In the genomic region with DNA sequence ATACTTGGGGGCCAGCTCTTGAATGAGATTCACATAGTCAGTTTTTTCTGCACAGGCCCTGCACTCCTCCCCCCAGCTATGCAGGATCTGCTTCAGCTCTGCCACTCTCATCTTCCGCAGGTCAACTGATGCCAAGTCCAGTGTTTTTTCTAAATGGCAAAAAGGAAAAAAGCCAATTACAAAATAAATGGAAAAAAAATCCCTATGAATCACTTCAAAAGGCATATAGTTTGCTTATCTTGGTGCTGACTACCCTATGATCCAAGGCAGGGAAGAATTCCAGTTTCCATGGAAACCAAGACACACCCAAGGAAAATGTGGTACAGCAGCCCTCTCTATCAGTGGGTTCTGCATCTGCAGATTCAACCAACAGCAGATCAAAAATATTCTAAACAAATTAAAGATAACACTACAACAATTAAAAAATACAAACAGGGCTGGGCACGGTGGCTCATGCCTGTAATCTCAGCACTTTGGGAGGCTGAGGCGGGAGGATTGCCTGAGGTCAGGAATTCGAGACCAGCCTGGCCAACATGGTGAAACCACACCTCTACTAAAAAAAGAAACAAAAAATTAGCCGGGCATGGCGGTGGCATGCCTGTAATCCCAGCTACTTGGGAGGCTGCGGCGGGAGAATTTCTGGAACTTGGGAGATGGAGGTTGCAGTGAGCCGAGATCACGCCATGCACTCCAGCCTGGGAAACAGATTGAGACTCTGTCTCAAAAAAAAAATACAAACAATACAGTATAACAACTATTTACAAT, we compare ENCODE assay signal across 15 cellular contexts. TPM values are rescaled to one million over a fixed set of nuclear protein-coding genes. Genes with fewer than 3 reads are reported as not detected.
A peak's percentile ranks its signal among the peaks of the same experiment; 100 is the strongest.
DNase-seq lines count a peak whose midpoint lies in the region; ATAC-seq, FAIRE-seq and TF ChIP-seq lines count a peak whose summit lies in the region.
"Had no signal": no experiment of that assay in that cellular context is flagged by ENCODE, and none has a peak within 500 bp of the region (broad histone marks: within the 10 kb centered on the region; RNA-seq: fewer than 3 reads in every experiment).

No MANE protein-coding gene starts in this region.

- peaks cover 11% of the 10 kb centered on the region for H3K4me1 ChIP-seq in keratinocyte (ENCODE audit: control insufficient read depth, extremely low read depth, insufficient read depth, low read length)

- H3K27me3 Mint-ChIP-seq in HFFc6 (ENCODE audit: insufficient read depth) = 0 out of 2 replicates have a peak, but pooled peaks cover under 1% of the 10 kb centered on the region
- H3K27me3 Mint-ChIP-seq: activated naive CD8-positive, alpha-beta T cell; natural killer cell treated with Interleukin-12 subunit alpha and Interleukin-12 subunit beta and Interleukin-15 and Interleukin-18, amount 100 ng/mL, for 72 hours had no signal

- H3K4me1 Mint-ChIP-seq in HFFc6 (ENCODE audit: low read depth) = peaks cover 37% of the 10 kb centered on the region

- H2AFZ ChIP-seq in keratinocyte (ENCODE audit: control insufficient read depth, low read length) = no peak overlapping the region

- H3K9me3 ChIP-seq in keratinocyte (ENCODE audit: control insufficient read depth, low read depth, low read length) = no peaks in the 10 kb centered on the region
- H3K9me3 ChIP-seq: BLaER1 had no signal

- H3K9ac ChIP-seq in keratinocyte (ENCODE audit: control insufficient read depth, extremely low read depth, insufficient read depth, low read length) = no peak overlapping the region
- H3K9ac ChIP-seq: BLaER1 had no signal

- no peaks in the 10 kb centered on the region for H3K27me3 ChIP-seq in keratinocyte (ENCODE audit: control insufficient read depth, extremely low read depth, insufficient read depth, low read length)
- H3K27me3 ChIP-seq: BLaER1 had no signal

- H3K9me1 ChIP-seq in keratinocyte (ENCODE audit: control insufficient read depth, extremely low read depth, insufficient read depth, low read length) = no peaks in the 10 kb centered on the region

- no peak overlapping the region for H3K4me2 ChIP-seq in keratinocyte (ENCODE audit: control insufficient read depth, extremely low read depth, insufficient read depth, low read depth, low read length)
- H3K4me2 ChIP-seq: BLaER1 had no signal

- POLR2A ChIA-PET in AG04449 (lab: Yijun Ruan, JAX) = no interaction called here

- FAIRE-seq in keratinocyte (lab: Jason Lieb, UNC) = peak; percentile 26

- H3K27ac Mint-ChIP-seq in HFFc6 = peak overlapping the region; percentile 94
- H3K27ac Mint-ChIP-seq: activated CD8-positive, alpha-beta T cell treated with anti-CD3 and anti-CD28 coated beads, Interleukin-2, amount 10 ng/mL, durations not matched to agents 7 days and 5 days; activated naive CD8-positive, alpha-beta T cell; natural killer cell treated with Interleukin-12 subunit alpha and Interleukin-12 subunit beta and Interleukin-15 and Interleukin-18, amount 100 ng/mL, for 72 hours had no signal

- no peaks in the 10 kb centered on the region for H3K9me3 Mint-ChIP-seq in HFFc6
- H3K9me3 Mint-ChIP-seq: natural killer cell treated with Interleukin-12 subunit alpha and Interleukin-12 subunit beta and Interleukin-15 and Interleukin-18, amount 100 ng/mL, for 72 hours had no signal

- no peak for TF ChIP-seq CTCF in AG04449 (IDR thresholded peaks at IDR 0.05; ENCODE audit: insufficient read depth, low read length, missing control alignments)
- no peak for TF ChIP-seq CTCF in HFFc6 (IDR thresholded peaks at IDR 0.05)
- TF ChIP-seq CTCF in keratinocyte (optimal IDR thresholded peaks at IDR 0.05 in 1 of 3, IDR thresholded peaks at IDR 0.05 in 1 of 3, conservative IDR thresholded peaks at IDR 0.05 in 1 of 3; ENCODE audit: extremely low read depth in 1 of 3, insufficient read depth in 2 of 3, low read length in 3 of 3) = no peak

- no peaks in the 10 kb centered on the region for H4K20me1 ChIP-seq in keratinocyte (ENCODE audit: control insufficient read depth, extremely low read depth, insufficient read depth, low read length)
- H4K20me1 ChIP-seq: BLaER1 had no signal

- H3K36me3 Mint-ChIP-seq in HFFc6 (ENCODE audit: low read depth) = no peaks in the 10 kb centered on the region
- H3K36me3 Mint-ChIP-seq: natural killer cell treated with Interleukin-12 subunit alpha and Interleukin-12 subunit beta and Interleukin-15 and Interleukin-18, amount 100 ng/mL, for 72 hours had no signal

- H3K4me3 ChIP-seq in AG04449 (ENCODE audit: low read depth, low read length) (no peak overlapping the region), keratinocyte (ENCODE audit: control insufficient read depth in 2 of 3, extremely low read depth in 1 of 3, insufficient read depth in 2 of 3, low read depth in 1 of 3, low read length in 3 of 3) (no peak overlapping the region)
- H3K4me3 ChIP-seq: BLaER1 had no signal

- dilution Hi-C loops in keratinocyte (cut with MboI; ENCODE audit: extremely low pct_ligation_motif_present, low sequenced_read_pairs) = no loop called here

- CTCF ChIA-PET in AG04449 (lab: Yijun Ruan, JAX) = interaction anchor here (1.3 to 1.5 kb wide), 5 partner anchors 11 to 321 kb away, joined by 4 to 6 read pairs (median 5); no protein-coding TSS in a partner anchor

- ATAC-seq in HG03139 (IDR thresholded peaks at IDR 0.05; ENCODE audit: unreplicated experiment) (no peak), HG03108 (IDR thresholded peaks at IDR 0.05; ENCODE audit: unreplicated experiment) (no peak), HG03095 (IDR thresholded peaks at IDR 0.05; ENCODE audit: unreplicated experiment) (no peak)
- ATAC-seq: activated CD8-positive, alpha-beta T cell treated with anti-CD3 and anti-CD28 coated beads, Interleukin-2, amount 10 ng/mL, durations not matched to agents 7 days and 5 days; natural killer cell treated with Interleukin-12 subunit alpha and Interleukin-12 subunit beta and Interleukin-15 and Interleukin-18, amount 100 ng/mL, for 72 hours had no signal

- peak overlapping the region; percentile 71 for H3K4me3 Mint-ChIP-seq in HFFc6
- H3K4me3 Mint-ChIP-seq: activated CD8-positive, alpha-beta T cell treated with anti-CD3 and anti-CD28 coated beads, Interleukin-2, amount 10 ng/mL, durations not matched to agents 7 days and 5 days; activated naive CD8-positive, alpha-beta T cell; natural killer cell treated with Interleukin-12 subunit alpha and Interleukin-12 subunit beta and Interleukin-15 and Interleukin-18, amount 100 ng/mL, for 72 hours had no signal

- peak; percentile 41 for DNase-seq in AG04449 (ENCODE audit: low read depth, low spot score)
- DNase-seq in HFFc6 = peak; percentile 95
- peak; percentile 80 for DNase-seq in astrocyte of the hippocampus (ENCODE audit: low read depth, low spot score)
- DNase-seq in keratinocyte (ENCODE audit: low read depth, low spot score) = peak; percentile 73
- DNase-seq in NCI-H748 (lab: John Stamatoyannopoulos, UW; ENCODE audit: unreplicated experiment) = no peak
- DNase-seq: activated CD8-positive, alpha-beta T cell treated with anti-CD3 and anti-CD28 coated beads, Interleukin-2, amount 10 ng/mL, durations not matched to agents 7 days and 5 days; NCI-H1105 treated with DMSO at 0.1 percent for 48 hours; NCI-H82; stimulated activated CD4-positive, alpha-beta T cell treated with anti-CD3 and anti-CD28 coated beads, Interleukin-2, amount 100 ng/mL, for 24 hours had no signal

- peak overlapping the region; percentile 14 for H3K27ac ChIP-seq in keratinocyte (ENCODE audit: control insufficient read depth, insufficient read depth, low read length)
- H3K27ac ChIP-seq: BLaER1 had no signal

- H3K79me2 ChIP-seq in keratinocyte (ENCODE audit: control insufficient read depth, insufficient read depth, low read length) = no peaks in the 10 kb centered on the region

- no peaks in the 10 kb centered on the region for H3K36me3 ChIP-seq in keratinocyte (ENCODE audit: control insufficient read depth in 2 of 2, extremely low read depth in 1 of 2, insufficient read depth in 2 of 2, low read length in 2 of 2)
- H3K36me3 ChIP-seq: BLaER1 had no signal

RNA-seq across cellular contexts. Expression of gene CDNF, which starts 17.6 kb away (rescaled TPM):
- 1 to 10 TPM in 2 of 6 experiments, under 1 TPM in 4; 0.52 to 1.5 (median 0.97) TPM for total RNA-seq in HFFc6 (2021; fragmentation: NEBNext Ultra II Directional; extraction: Animal tissue kit (Norgen Biotek cat#: 25700))
- polyA plus RNA-seq in keratinocyte = 1.1 to 1.4 TPM (median 1.2 TPM) in 3 replicates
- 0.99 TPM for polyA plus RNA-seq in keratinocyte (2011; ENCODE audit: low read depth)
- polyA plus RNA-seq in keratinocyte (2011; cell fraction: cytosol; rRNA removed) = 0.86 and 1.8 TPM in 2 replicates
- polyA plus RNA-seq in keratinocyte (2011; cell fraction: nucleus; rRNA removed) = 2.7 and 2.9 TPM in 2 replicates
- polyA plus RNA-seq in keratinocyte (2012; ENCODE audit: low replicate concordance) = 1.0 TPM in 2 replicates
- 0.92 to 2.2 TPM in 2 of 3 replicates, not detected in the other for polyA minus RNA-seq in keratinocyte
- polyA minus RNA-seq in keratinocyte (2011; cell fraction: cytosol; rRNA and poly(A)+ RNA removed) = not detected
- 1.1 TPM in 1 of 2 replicates, not detected in the other for polyA minus RNA-seq in keratinocyte (2011; cell fraction: nucleus; rRNA and poly(A)+ RNA removed)

RNA-seq across cellular contexts. Expression of gene HSPA14, which starts 17.9 kb away (rescaled TPM):
- 10 to 100 TPM; 10.7 to 13.7 (median 13.3) TPM for total RNA-seq in HFFc6 (2021; fragmentation: NEBNext Ultra II Directional; extraction: Animal tissue kit (Norgen Biotek cat#: 25700))
- polyA plus RNA-seq in keratinocyte = 17.7 to 29.5 TPM (median 18.6 TPM) in 3 replicates
- polyA plus RNA-seq in keratinocyte (2011; ENCODE audit: low read depth) = 22.1 TPM
- polyA plus RNA-seq in keratinocyte (2011; cell fraction: cytosol; rRNA removed) = 12.2 and 26.6 TPM in 2 replicates
- polyA plus RNA-seq in keratinocyte (2011; cell fraction: nucleus; rRNA removed) = 16.4 and 23.2 TPM in 2 replicates
- 14.5 and 17.1 TPM in 2 replicates for polyA plus RNA-seq in keratinocyte (2012; ENCODE audit: low replicate concordance)
- 0.52 to 12.3 TPM (median 4.1 TPM) in 3 replicates for polyA minus RNA-seq in keratinocyte
- polyA minus RNA-seq in keratinocyte (2011; cell fraction: cytosol; rRNA and poly(A)+ RNA removed) = 7.5 TPM
- polyA minus RNA-seq in keratinocyte (2011; cell fraction: nucleus; rRNA and poly(A)+ RNA removed) = 4.6 and 7.4 TPM in 2 replicates

RNA-seq across cellular contexts. Expression of gene MSANTD7, which starts 17.9 kb away (rescaled TPM):
- total RNA-seq in HFFc6 (2021; fragmentation: NEBNext Ultra II Directional; extraction: Animal tissue kit (Norgen Biotek cat#: 25700)) = 10 to 100 TPM; 11.0 to 14.5 (median 12.4) TPM
- 6.6 to 8.6 TPM (median 7.1 TPM) in 3 replicates for polyA plus RNA-seq in keratinocyte
- polyA plus RNA-seq in keratinocyte (2011; ENCODE audit: low read depth) = 23.1 TPM
- 4.2 and 5.4 TPM in 2 replicates for polyA plus RNA-seq in keratinocyte (2011; cell fraction: cytosol; rRNA removed)
- 5.2 and 5.6 TPM in 2 replicates for polyA plus RNA-seq in keratinocyte (2011; cell fraction: nucleus; rRNA removed)
- polyA plus RNA-seq in keratinocyte (2012; ENCODE audit: low replicate concordance) = 5.8 and 7.7 TPM in 2 replicates
- polyA minus RNA-seq in keratinocyte = 7.5 to 13.3 TPM (median 11.8 TPM) in 3 replicates
- 11.5 TPM for polyA minus RNA-seq in keratinocyte (2011; cell fraction: cytosol; rRNA and poly(A)+ RNA removed)
- polyA minus RNA-seq in keratinocyte (2011; cell fraction: nucleus; rRNA and poly(A)+ RNA removed) = 8.8 and 10.6 TPM in 2 replicates

RNA-seq across cellular contexts. Expression of gene FAM107B, which starts 45.5 kb away (rescaled TPM):
- 10 to 100 TPM; 18.7 to 43.8 (median 40.0) TPM for total RNA-seq in HFFc6 (2021; fragmentation: NEBNext Ultra II Directional; extraction: Animal tissue kit (Norgen Biotek cat#: 25700))
- 2.4 to 8.7 TPM (median 8.2 TPM) in 3 replicates for polyA plus RNA-seq in keratinocyte
- 23.0 TPM for polyA plus RNA-seq in keratinocyte (2011; ENCODE audit: low read depth)
- 4.5 and 8.3 TPM in 2 replicates for polyA plus RNA-seq in keratinocyte (2011; cell fraction: cytosol; rRNA removed)
- 3.7 and 3.8 TPM in 2 replicates for polyA plus RNA-seq in keratinocyte (2011; cell fraction: nucleus; rRNA removed)
- 4.2 and 12.4 TPM in 2 replicates for polyA plus RNA-seq in keratinocyte (2012; ENCODE audit: low replicate concordance)
- 1.3 to 4.8 TPM (median 2.0 TPM) in 3 replicates for polyA minus RNA-seq in keratinocyte
- polyA minus RNA-seq in keratinocyte (2011; cell fraction: cytosol; rRNA and poly(A)+ RNA removed) = 1.7 TPM
- 2.1 and 7.4 TPM in 2 replicates for polyA minus RNA-seq in keratinocyte (2011; cell fraction: nucleus; rRNA and poly(A)+ RNA removed)

RNA-seq across cellular contexts. Expression of gene SUV39H2, which starts 58.5 kb away (rescaled TPM):
- 10 to 100 TPM in 5 of 6 experiments, 1 to 10 TPM in 1; 8.6 to 18.1 (median 13.9) TPM for total RNA-seq in HFFc6 (2021; fragmentation: NEBNext Ultra II Directional; extraction: Animal tissue kit (Norgen Biotek cat#: 25700))
- polyA plus RNA-seq in keratinocyte = 5.3 to 11.8 TPM (median 6.9 TPM) in 3 replicates
- 5.3 TPM for polyA plus RNA-seq in keratinocyte (2011; ENCODE audit: low read depth)
- 5.1 and 11.5 TPM in 2 replicates for polyA plus RNA-seq in keratinocyte (2011; cell fraction: cytosol; rRNA removed)
- 4.1 and 6.3 TPM in 2 replicates for polyA plus RNA-seq in keratinocyte (2011; cell fraction: nucleus; rRNA removed)
- polyA plus RNA-seq in keratinocyte (2012; ENCODE audit: low replicate concordance) = 5.0 and 9.8 TPM in 2 replicates
- polyA minus RNA-seq in keratinocyte = 4.0 to 10.5 TPM (median 5.6 TPM) in 3 replicates
- 7.7 TPM for polyA minus RNA-seq in keratinocyte (2011; cell fraction: cytosol; rRNA and poly(A)+ RNA removed)
- polyA minus RNA-seq in keratinocyte (2011; cell fraction: nucleus; rRNA and poly(A)+ RNA removed) = 4.5 and 7.5 TPM in 2 replicates
